1 cellular context compared by ENCODE assay signal in the genomic region with DNA sequence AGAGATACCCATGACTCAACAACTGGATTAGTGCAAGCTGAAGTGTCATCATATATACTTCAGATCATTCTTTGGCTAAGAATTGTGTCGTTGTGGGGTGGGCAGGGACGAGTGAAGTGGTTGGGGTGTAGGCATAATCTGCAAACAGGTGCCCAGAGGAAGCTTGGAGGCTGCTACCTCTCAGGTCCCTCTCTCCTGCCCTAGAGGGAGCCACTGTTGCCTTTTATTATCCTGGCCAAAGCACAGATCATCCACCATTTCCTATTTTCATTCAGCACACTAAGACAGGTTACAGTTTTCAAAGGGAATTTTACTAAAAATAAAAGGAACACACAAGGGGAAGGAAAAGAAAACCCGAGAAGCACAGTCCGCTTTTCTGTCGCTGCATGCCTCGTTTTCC.
A peak's percentile ranks its signal among the peaks of the same experiment; 100 is the strongest.
TF ChIP-seq lines count a peak whose summit lies in the region.

No MANE protein-coding gene starts in this region.

TF ChIP-seq in H1, 55 proteins besides CTCF, POLR2A, EP300 and RAD21:
- 0 out of 2 replicates have a peak, but pooled peaks have one; percentile 15 for TF ChIP-seq YY1 (IDR thresholded peaks at IDR 0.05; ENCODE audit: low read depth, low read length)
- no peak for TF ChIP-seq BACH1 (IDR thresholded peaks at IDR 0.05; ENCODE audit: low read length)
